In the genomic region with DNA sequence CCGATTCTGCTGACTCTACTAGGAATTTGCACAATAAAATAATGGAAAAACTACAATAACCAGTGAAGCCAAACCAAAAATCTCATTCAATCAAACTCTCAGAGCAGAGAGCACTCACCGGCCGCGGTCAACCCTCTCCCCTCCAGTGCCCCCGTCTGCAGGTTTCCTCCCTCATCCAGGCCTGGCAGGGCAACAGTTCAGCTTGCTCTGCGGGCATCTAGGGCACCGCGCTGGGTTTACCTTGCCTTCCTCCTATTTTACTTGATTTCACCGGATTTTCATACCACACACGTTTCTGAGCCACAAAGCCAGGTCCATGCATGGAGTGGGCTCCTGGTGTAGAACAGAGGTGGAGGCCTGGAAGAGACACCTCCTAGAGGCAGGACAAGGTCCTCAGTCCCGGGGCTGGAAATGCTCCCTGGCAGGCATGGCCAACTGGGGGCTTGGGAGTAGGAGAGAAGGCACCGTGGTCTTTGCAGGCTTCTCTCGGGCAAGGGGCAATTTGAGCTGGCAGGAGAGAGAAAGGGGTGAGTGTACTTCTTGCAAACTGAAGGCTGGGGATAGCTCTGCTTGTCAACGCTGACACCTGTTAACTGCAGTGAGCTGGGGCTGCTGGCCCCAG, we compare ENCODE assay signal across 18 cellular contexts.
A peak's percentile ranks its signal among the peaks of the same experiment; 100 is the strongest.
DNase-seq lines count a peak whose midpoint lies in the region; ATAC-seq and TF ChIP-seq lines count a peak whose summit lies in the region.
"Had no signal": no experiment of that assay in that cellular context is flagged by ENCODE, and none has a peak within 500 bp of the region (broad histone marks: within the 10 kb centered on the region; RNA-seq: fewer than 3 reads in every experiment).

No MANE protein-coding gene starts in this region.

- H3K27me3 ChIP-seq in right cardiac atrium (ENCODE audit: control insufficient read depth, insufficient read depth) (no peaks in the 10 kb centered on the region), endodermal cell (ENCODE audit: control insufficient read depth, insufficient read depth, low read length, poor library complexity, severe bottlenecking) (no peaks in the 10 kb centered on the region)
- H3K27me3 ChIP-seq: BE2C, MG63 had no signal

- no peak overlapping the region for H3K27ac Mint-ChIP-seq in endodermal cell
- H3K27ac Mint-ChIP-seq: CD4-positive, alpha-beta memory T cell; GM23338; HFFc6 had no signal

- no peak overlapping the region for H3K4me3 Mint-ChIP-seq in endodermal cell
- H3K4me3 Mint-ChIP-seq: CD4-positive, alpha-beta memory T cell; GM23338; HFFc6 had no signal

- intact Hi-C loops in cardiac septum (cut with DNase I), result no loop called here
- intact Hi-C loops in right cardiac atrium (cut with DNase I), result no loop called here

- no peak overlapping the region for H3K27ac ChIP-seq in right cardiac atrium (ENCODE audit: low read length)
- H3K27ac ChIP-seq in endodermal cell (ENCODE audit: low read depth, low read length), result no peak overlapping the region
- H3K27ac ChIP-seq: RWPE1 had no signal

- peak; percentile 33 for TF ChIP-seq CTCF in endodermal cell (conservative IDR thresholded peaks at IDR 0.05)

- peaks cover 6% of the 10 kb centered on the region for H3K27me3 Mint-ChIP-seq in endodermal cell (ENCODE audit: insufficient read depth)

- WGBS in right cardiac atrium, result 83% methylated on average over 14 of the region's 14 CpGs
- WGBS in endodermal cell (ENCODE audit: insufficient coverage in 1 of 2, insufficient read length in 1 of 2), 2 experiments, result 91 to 93% methylated on average over 5 to 14 of the region's 14 CpGs

- DNase-seq in cardiac septum (ENCODE audit: low spot score) (peak; percentile 31), right cardiac atrium (no peak), endodermal cell (peak; percentile 44), mesenteric fat pad (ENCODE audit: low spot score) (peak; percentile 53), ureter (ENCODE audit: low spot score) (peak; percentile 14), HPDE6-E6E7 (ENCODE audit: extremely low spot score) (no peak), HuH-7.5 (ENCODE audit: low spot score) (no peak)
- DNase-seq: BE2C; CD4-positive, alpha-beta memory T cell; DND-41; GDM1; HFFc6; MG63; NCI-H1092 treated with DMSO at 0.1 percent for 48 hours; NCI-H187; NCI-H446 had no signal

- no peaks in the 10 kb centered on the region for H3K9me3 Mint-ChIP-seq in endodermal cell
- H3K9me3 Mint-ChIP-seq: GM23338 had no signal

- no peak for ATAC-seq in right cardiac atrium
- ATAC-seq: GM23338 had no signal

- no peak overlapping the region for H3K9ac ChIP-seq in endodermal cell (ENCODE audit: extremely low read depth, low read length, poor library complexity, severe bottlenecking)

- H3K4me1 ChIP-seq in right cardiac atrium (ENCODE audit: control insufficient read depth, insufficient read depth, low read length) (no peaks in the 10 kb centered on the region), endodermal cell (ENCODE audit: control insufficient read depth, insufficient read depth, low read length) (no peaks in the 10 kb centered on the region)
- H3K4me1 ChIP-seq: BE2C had no signal

- peaks cover 11% of the 10 kb centered on the region for H3K4me1 Mint-ChIP-seq in endodermal cell
- H3K4me1 Mint-ChIP-seq: CD4-positive, alpha-beta memory T cell had no signal

- no peaks in the 10 kb centered on the region for H3K36me3 ChIP-seq in endodermal cell (ENCODE audit: control insufficient read depth, insufficient read depth, low read length)
- H3K36me3 ChIP-seq: BE2C, MG63 had no signal

- H3K36me3 Mint-ChIP-seq in endodermal cell (ENCODE audit: low read depth), result no peaks in the 10 kb centered on the region
- H3K36me3 Mint-ChIP-seq: CD4-positive, alpha-beta memory T cell had no signal

- no peak overlapping the region for H3K4me3 ChIP-seq in right cardiac atrium (ENCODE audit: low read length)
- H3K4me3 ChIP-seq in endodermal cell (ENCODE audit: low read length), result no peak overlapping the region
- H3K4me3 ChIP-seq: GM23338, MG63 had no signal

- H3K9me3 ChIP-seq in right cardiac atrium (ENCODE audit: control insufficient read depth, low read length) (no peaks in the 10 kb centered on the region), endodermal cell (ENCODE audit: control insufficient read depth, low read length) (no peaks in the 10 kb centered on the region)
- H3K9me3 ChIP-seq: BE2C, MG63 had no signal

Comparison
In these comparisons a context has a peak if more than half of its experiments do, and no peak if none do; other contexts are left out.
1. DNase-seq: peak in cardiac septum (single experiment), endodermal cell (single experiment), mesenteric fat pad (single experiment) and ureter (single experiment); none in right cardiac atrium (0 of 3), HPDE6-E6E7 (single experiment) and HuH-7.5 (single experiment).